18 cellular contexts compared by ENCODE assay signal in the genomic region with DNA sequence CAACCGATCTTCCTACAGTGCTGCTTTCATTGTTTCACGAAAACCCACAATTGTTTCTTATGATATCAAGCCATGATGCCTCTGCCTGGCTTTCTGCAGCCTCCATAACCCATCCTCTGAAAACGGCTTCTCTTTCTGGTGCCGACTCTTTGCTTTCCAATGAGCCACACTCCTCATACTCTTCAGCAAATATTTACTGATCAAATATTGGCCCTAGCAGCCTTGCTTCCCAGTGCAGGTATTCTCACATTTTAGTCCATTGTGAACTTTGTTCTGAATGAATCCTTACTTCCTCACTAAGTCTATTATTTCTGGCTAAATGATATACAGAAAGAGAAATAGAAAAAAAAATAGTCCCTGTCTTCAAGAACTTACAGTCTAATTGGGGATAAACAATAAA. TPM values are rescaled to one million over a fixed set of nuclear protein-coding genes. Genes with fewer than 3 reads are reported as not detected.
DNase-seq lines count a peak whose midpoint lies in the region; ATAC-seq and TF ChIP-seq lines count a peak whose summit lies in the region.
"Had no signal": no experiment of that assay in that cellular context is flagged by ENCODE, and none has a peak within 500 bp of the region (broad histone marks: within the 10 kb centered on the region; RNA-seq: fewer than 3 reads in every experiment).

No MANE protein-coding gene starts in this region.

- no peaks in the 10 kb centered on the region for H3K36me3 Mint-ChIP-seq in activated CD4-positive, alpha-beta T cell treated with anti-CD3 and anti-CD28 coated beads for 36 hours (ENCODE audit: low read depth)
- H3K36me3 Mint-ChIP-seq: activated CD8-positive, alpha-beta memory T cell treated with anti-CD3 and anti-CD28 coated beads, Interleukin-2, amount 10 ng/mL, durations not matched to agents 7 days and 5 days; naive thymus-derived CD8-positive, alpha-beta T cell had no signal

- DNase-seq in DMS53 treated with DMSO at 0.1 percent for 48 hours (lab: John Stamatoyannopoulos, UW; ENCODE audit: unreplicated experiment) (peak; percentile 94), NCI-H1092 treated with DMSO at 0.1 percent for 48 hours (lab: John Stamatoyannopoulos, UW) (peak; percentile 65), SJSA1 (ENCODE audit: low read depth in 1 of 2, low spot score in 2 of 2) (no peak), right lobe of liver (no peak), CD1c-positive myeloid dendritic cell (ENCODE audit: extremely low spot score) (no peak), iPS-NIHi7 (ENCODE audit: extremely low spot score) (no peak), HEK293T (ENCODE audit: extremely low spot score) (no peak)
- no peak for DNase-seq in activated CD4-positive, alpha-beta T cell treated with anti-CD3 and anti-CD28 coated beads for 36 hours
- DNase-seq: activated CD4-positive, alpha-beta T cell treated with anti-CD3 and anti-CD28 coated beads for 1 hour; activated CD8-positive, alpha-beta memory T cell treated with anti-CD3 and anti-CD28 coated beads, Interleukin-2, amount 10 ng/mL, durations not matched to agents 7 days and 5 days; activated naive CD8-positive, alpha-beta T cell treated with anti-CD3 and anti-CD28 coated beads, Interleukin-2, amount 50 U/mL, for 24 hours; AML-193; naive thymus-derived CD8-positive, alpha-beta T cell; OCI-M1; posterior cingulate gyrus; small intestine; T1000 had no signal

- no peaks in the 10 kb centered on the region for H3K9me3 Mint-ChIP-seq in activated CD4-positive, alpha-beta T cell treated with anti-CD3 and anti-CD28 coated beads for 36 hours (ENCODE audit: low read depth)
- H3K9me3 Mint-ChIP-seq: activated naive CD8-positive, alpha-beta T cell treated with anti-CD3 and anti-CD28 coated beads, Interleukin-2, amount 50 U/mL, for 24 hours; naive thymus-derived CD8-positive, alpha-beta T cell had no signal

- POLR2A ChIA-PET in activated CD4-positive, alpha-beta T cell treated with anti-CD3 and anti-CD28 coated beads for 36 hours (lab: Charles Lee), result no interaction called here
- POLR2A ChIA-PET in HEK293T (lab: Yijun Ruan, JAX), result no interaction called here

- CTCF ChIA-PET in activated CD4-positive, alpha-beta T cell treated with anti-CD3 and anti-CD28 coated beads for 36 hours (lab: Charles Lee), result no interaction called here
- CTCF ChIA-PET in HEK293T (lab: Yijun Ruan, JAX), result no interaction called here

- H3K4me1 ChIP-seq in SJSA1 (replicated peaks), result peaks cover 26% of the 10 kb centered on the region
- peaks cover 0 to 29% (median 5%) of the 10 kb centered on the region in 4 donors for H3K4me1 ChIP-seq in right lobe of liver

- WGBS in right lobe of liver (ENCODE audit: insufficient coverage, low coverage, low lambda C conversion rate, missing lambda C conversion rate), result 25% methylated on average over 4 of the region's 4 CpGs

- H3K36me3 ChIP-seq in SJSA1 (peaks cover 88% of the 10 kb centered on the region), right lobe of liver (peaks cover 0 to 9% (median 0%) of the 10 kb centered on the region in 4 donors)

- H3K4me3 ChIP-seq in SJSA1, result no peak overlapping the region
- H3K4me3 ChIP-seq in right lobe of liver, result no peak overlapping the region

- no peaks in the 10 kb centered on the region for H3K27me3 ChIP-seq in SJSA1 (replicated peaks)
- H3K27me3 ChIP-seq in right lobe of liver, result no peaks in the 10 kb centered on the region

- peak; percentile 83 to 91 (median 88) for ATAC-seq in right lobe of liver
- no peak for ATAC-seq in activated CD4-positive, alpha-beta T cell treated with anti-CD3 and anti-CD28 coated beads for 36 hours
- ATAC-seq: activated CD8-positive, alpha-beta memory T cell treated with anti-CD3 and anti-CD28 coated beads, Interleukin-2, amount 10 ng/mL, durations not matched to agents 7 days and 5 days; activated naive CD8-positive, alpha-beta T cell treated with anti-CD3 and anti-CD28 coated beads, Interleukin-2, amount 50 U/mL, for 24 hours; esophagus mucosa; naive thymus-derived CD8-positive, alpha-beta T cell had no signal

- H3K4me3 Mint-ChIP-seq in activated CD4-positive, alpha-beta T cell treated with anti-CD3 and anti-CD28 coated beads for 36 hours, result no peak overlapping the region
- H3K4me3 Mint-ChIP-seq: activated CD8-positive, alpha-beta memory T cell treated with anti-CD3 and anti-CD28 coated beads, Interleukin-2, amount 10 ng/mL, durations not matched to agents 7 days and 5 days; activated naive CD8-positive, alpha-beta T cell treated with anti-CD3 and anti-CD28 coated beads, Interleukin-2, amount 50 U/mL, for 24 hours; naive thymus-derived CD8-positive, alpha-beta T cell had no signal

- H3K4me1 Mint-ChIP-seq in activated CD4-positive, alpha-beta T cell treated with anti-CD3 and anti-CD28 coated beads for 36 hours, result no peaks in the 10 kb centered on the region
- H3K4me1 Mint-ChIP-seq: activated CD8-positive, alpha-beta memory T cell treated with anti-CD3 and anti-CD28 coated beads, Interleukin-2, amount 10 ng/mL, durations not matched to agents 7 days and 5 days; activated naive CD8-positive, alpha-beta T cell treated with anti-CD3 and anti-CD28 coated beads, Interleukin-2, amount 50 U/mL, for 24 hours; naive thymus-derived CD8-positive, alpha-beta T cell had no signal

- H3K9me3 ChIP-seq in SJSA1 (replicated peaks) (no peaks in the 10 kb centered on the region), right lobe of liver (no peaks in the 10 kb centered on the region)

- intact Hi-C loops in right lobe of liver (cut with DNase I), result no loop called here
- intact Hi-C loops in activated CD4-positive, alpha-beta T cell treated with anti-CD3 and anti-CD28 coated beads for 36 hours (cut with DNase I, micrococcal nuclease), result no loop called here

- no peak overlapping the region for H3K27ac Mint-ChIP-seq in activated CD4-positive, alpha-beta T cell treated with anti-CD3 and anti-CD28 coated beads for 36 hours
- H3K27ac Mint-ChIP-seq: activated CD8-positive, alpha-beta memory T cell treated with anti-CD3 and anti-CD28 coated beads, Interleukin-2, amount 10 ng/mL, durations not matched to agents 7 days and 5 days; activated naive CD8-positive, alpha-beta T cell treated with anti-CD3 and anti-CD28 coated beads, Interleukin-2, amount 50 U/mL, for 24 hours; naive thymus-derived CD8-positive, alpha-beta T cell had no signal

- no peak for TF ChIP-seq CTCF in right lobe of liver (IDR thresholded peaks at IDR 0.05)

- no peaks in the 10 kb centered on the region for H3K27me3 Mint-ChIP-seq in activated CD4-positive, alpha-beta T cell treated with anti-CD3 and anti-CD28 coated beads for 36 hours
- H3K27me3 Mint-ChIP-seq: activated naive CD8-positive, alpha-beta T cell treated with anti-CD3 and anti-CD28 coated beads, Interleukin-2, amount 50 U/mL, for 24 hours had no signal

- H3K27ac ChIP-seq in SJSA1, result 0 out of 2 replicates have a peak overlapping the region, but pooled peaks have one; percentile 1
- no peak overlapping the region for H3K27ac ChIP-seq in right lobe of liver

- no peak for TF ChIP-seq POLR2A in right lobe of liver (IDR thresholded peaks at IDR 0.05)

TF ChIP-seq in HEK293T, 16 proteins besides CTCF, POLR2A, EP300 and RAD21:
- TF ChIP-seq FOXK2 (IDR thresholded peaks at IDR 0.05) (no peak), LEF1 (IDR thresholded peaks at IDR 0.05; ENCODE audit: borderline replicate concordance) (no peak), CTBP1 (IDR thresholded peaks at IDR 0.05; ENCODE audit: borderline replicate concordance) (no peak), SUZ12 (IDR thresholded peaks at IDR 0.05) (no peak), SP1 (IDR thresholded peaks at IDR 0.05) (no peak), NFRKB (IDR thresholded peaks at IDR 0.05) (no peak), L3MBTL2 (conservative IDR thresholded peaks at IDR 0.05) (no peak), FOXA1 (IDR thresholded peaks at IDR 0.05) (no peak), ARNT (IDR thresholded peaks at IDR 0.05) (no peak), ELF4 (IDR thresholded peaks at IDR 0.05) (no peak), BHLHE40 (IDR thresholded peaks at IDR 0.05; ENCODE audit: borderline replicate concordance) (no peak), ZNF384 (IDR thresholded peaks at IDR 0.05) (no peak), TARDBP (IDR thresholded peaks at IDR 0.05) (no peak), FOXM1 (IDR thresholded peaks at IDR 0.05; ENCODE audit: borderline replicate concordance) (no peak), HDGF (IDR thresholded peaks at IDR 0.05; ENCODE audit: borderline replicate concordance) (no peak)
- TF ChIP-seq, protein P1, sequence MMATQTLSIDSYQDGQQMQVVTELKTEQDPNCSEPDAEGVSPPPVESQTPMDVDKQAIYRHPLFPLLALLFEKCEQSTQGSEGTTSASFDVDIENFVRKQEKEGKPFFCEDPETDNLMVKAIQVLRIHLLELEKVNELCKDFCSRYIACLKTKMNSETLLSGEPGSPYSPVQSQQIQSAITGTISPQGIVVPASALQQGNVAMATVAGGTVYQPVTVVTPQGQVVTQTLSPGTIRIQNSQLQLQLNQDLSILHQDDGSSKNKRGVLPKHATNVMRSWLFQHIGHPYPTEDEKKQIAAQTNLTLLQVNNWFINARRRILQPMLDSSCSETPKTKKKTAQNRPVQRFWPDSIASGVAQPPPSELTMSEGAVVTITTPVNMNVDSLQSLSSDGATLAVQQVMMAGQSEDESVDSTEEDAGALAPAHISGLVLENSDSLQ (IDR thresholded peaks at IDR 0.05), result no peak

RNA-seq across cellular contexts. Expression of a gene that starts 35.5 kb away (rescaled TPM):
- 110 and 136 TPM in 2 replicates for total RNA-seq in SJSA1 (2014; rRNA removed; shearing (Covaris generic))
- total RNA-seq in right lobe of liver, result 10 to 100 TPM; 14.9 to 61.0 (median 28.9) TPM
- under 1 TPM in 1 of 2 experiments, not detected in 1; 0.16 TPM for total RNA-seq in activated CD4-positive, alpha-beta T cell treated with anti-CD3 and anti-CD28 coated beads for 36 hours
- total RNA-seq: activated CD8-positive, alpha-beta memory T cell treated with anti-CD3 and anti-CD28 coated beads, Interleukin-2, amount 10 ng/mL, durations not matched to agents 7 days and 5 days had no signal

Comparison
In these comparisons a context has a peak if more than half of its experiments do, and no peak if none do; other contexts are left out.
1. DNase-seq: peak in DMS53 treated with DMSO at 0.1 percent for 48 hours (single experiment) and NCI-H1092 treated with DMSO at 0.1 percent for 48 hours (single experiment); none in SJSA1 (0 of 2), right lobe of liver (0 of 3), CD1c-positive myeloid dendritic cell (single experiment), activated CD4-positive, alpha-beta T cell treated with anti-CD3 and anti-CD28 coated beads for 36 hours (single experiment), iPS-NIHi7 (single experiment) and HEK293T (single experiment).
2. RNA of a gene that starts 35.5 kb away (total RNA-seq): 110 to 136 TPM in SJSA1 and 14.9 to 61.0 TPM in right lobe of liver; 0.16 TPM in activated CD4-positive, alpha-beta T cell treated with anti-CD3 and anti-CD28 coated beads for 36 hours; every median in the first group is over 10 times any median in the second.